ENCODE assay signal across 10 cellular contexts in the genomic region with DNA sequence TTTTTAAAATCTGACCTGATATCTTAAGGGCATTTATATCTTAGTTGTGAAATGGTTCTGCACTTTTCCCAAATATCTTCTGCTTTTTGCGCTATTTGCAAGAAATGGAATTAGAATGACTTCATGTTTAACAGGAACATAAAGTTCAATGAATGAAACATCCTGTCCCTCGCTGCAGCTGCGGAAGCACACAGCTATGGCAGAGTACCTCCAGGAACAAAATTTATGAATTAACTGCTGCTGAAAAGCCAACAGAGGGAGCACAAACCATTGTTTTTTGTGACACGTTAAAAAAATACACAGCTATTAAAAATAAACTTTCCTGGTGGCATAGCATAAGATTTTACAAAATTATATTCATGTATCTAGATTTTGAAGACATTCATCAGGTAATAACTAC.
DNase-seq lines count a peak whose midpoint lies in the region; FAIRE-seq and TF ChIP-seq lines count a peak whose summit lies in the region.
"Had no signal": no experiment of that assay in that cellular context is flagged by ENCODE, and none has a peak within 500 bp of the region (broad histone marks: within the 10 kb centered on the region; RNA-seq: fewer than 3 reads in every experiment).

No MANE protein-coding gene starts in this region.

- H3K4me1 ChIP-seq in astrocyte (ENCODE audit: insufficient read depth, low read length): no peaks in the 10 kb centered on the region
- peaks cover 0 to 9% of the 10 kb centered on the region in 2 donors for H3K4me1 ChIP-seq in right atrium auricular region
- H3K4me1 ChIP-seq in Peyer's patch: no peaks in the 10 kb centered on the region

- H3K9me3 Mint-ChIP-seq in astrocyte (ENCODE audit: unreplicated experiment): peaks cover 11% of the 10 kb centered on the region
- peaks cover 14% of the 10 kb centered on the region for H3K9me3 Mint-ChIP-seq in progenitor cell of endocrine pancreas (ENCODE audit: low read depth)

- H3K79me2 ChIP-seq in astrocyte (ENCODE audit: insufficient read depth, low read length): no peaks in the 10 kb centered on the region

- DNase-seq in HT-29 (ENCODE audit: low spot score) (peak; percentile 2), astrocyte (ENCODE audit: low read depth) (peak; percentile 20), right atrium auricular region (ENCODE audit: low spot score) (no peak), stromal cell of bone marrow (ENCODE audit: low read depth) (peak; percentile 41), progenitor cell of endocrine pancreas (ENCODE audit: low spot score, unreplicated experiment) (no peak), NCI-H1092 treated with DMSO at 0.1 percent for 48 hours (lab: John Stamatoyannopoulos, UW) (no peak), Peyer's patch (no peak), NCI-H187 (lab: John Stamatoyannopoulos, UW) (no peak)
- DNase-seq: T-helper 9 cell had no signal

- no peak overlapping the region for H3K4me2 ChIP-seq in astrocyte (ENCODE audit: low read length)

- H3K27me3 ChIP-seq in astrocyte (ENCODE audit: insufficient read depth, low read length) (no peaks in the 10 kb centered on the region), right atrium auricular region (no peaks in the 10 kb centered on the region), Peyer's patch (no peaks in the 10 kb centered on the region)

- H3K4me3 Mint-ChIP-seq in astrocyte (ENCODE audit: unreplicated experiment): no peak overlapping the region
- H3K4me3 Mint-ChIP-seq in progenitor cell of endocrine pancreas (ENCODE audit: low read depth): no peak overlapping the region

- H2AFZ ChIP-seq in astrocyte (ENCODE audit: low read depth, low read length): no peak overlapping the region

- H3K27ac Mint-ChIP-seq in astrocyte (ENCODE audit: unreplicated experiment) (no peak overlapping the region), progenitor cell of endocrine pancreas (no peak overlapping the region)

- H3K9me3 ChIP-seq in astrocyte (ENCODE audit: insufficient read depth, low read depth, low read length): peaks cover 11% of the 10 kb centered on the region
- peaks cover 0 to 16% of the 10 kb centered on the region in 2 donors for H3K9me3 ChIP-seq in right atrium auricular region
- peaks cover 0 to 11% (median 3%) of the 10 kb centered on the region in 4 donors for H3K9me3 ChIP-seq in Peyer's patch

- no peaks in the 10 kb centered on the region for H3K36me3 Mint-ChIP-seq in astrocyte (ENCODE audit: low read depth, unreplicated experiment)
- H3K36me3 Mint-ChIP-seq in progenitor cell of endocrine pancreas (ENCODE audit: insufficient read depth): peaks cover 4% of the 10 kb centered on the region

- TF ChIP-seq CTCF in astrocyte (IDR thresholded peaks at IDR 0.05; ENCODE audit: insufficient read depth, low read depth, low read length): peak; percentile 43
- peak; percentile 24 to 69 for TF ChIP-seq CTCF in right atrium auricular region (IDR thresholded peaks at IDR 0.05)
- no peak for TF ChIP-seq CTCF in progenitor cell of endocrine pancreas (IDR thresholded peaks at IDR 0.05; ENCODE audit: unreplicated experiment)
- peak in 2 of 6 experiments; percentile 23 to 29 for TF ChIP-seq CTCF in Peyer's patch (IDR thresholded peaks at IDR 0.05)

- no peak for TF ChIP-seq POLR2A in Peyer's patch (IDR thresholded peaks at IDR 0.05)

- no peak overlapping the region for H3K4me3 ChIP-seq in astrocyte (ENCODE audit: insufficient read depth, low read depth, low read length)
- no peak overlapping the region for H3K4me3 ChIP-seq in right atrium auricular region
- H3K4me3 ChIP-seq in Peyer's patch: no peak overlapping the region
- H3K4me3 ChIP-seq: K562 had no signal

- no peak overlapping the region for H3K9ac ChIP-seq in astrocyte (ENCODE audit: low read length)

- peak; percentile 29 for FAIRE-seq in astrocyte (lab: Jason Lieb, UNC)
- FAIRE-seq: K562 had no signal

- H3K36me3 ChIP-seq in astrocyte (ENCODE audit: insufficient read depth, low read length) (no peaks in the 10 kb centered on the region), right atrium auricular region (no peaks in the 10 kb centered on the region), Peyer's patch (no peaks in the 10 kb centered on the region)

- H4K20me1 ChIP-seq in astrocyte (ENCODE audit: insufficient read depth, low read length): no peaks in the 10 kb centered on the region

- H3K27me3 Mint-ChIP-seq in astrocyte (ENCODE audit: low read depth, unreplicated experiment): no peaks in the 10 kb centered on the region
- no peaks in the 10 kb centered on the region for H3K27me3 Mint-ChIP-seq in progenitor cell of endocrine pancreas

- no peaks in the 10 kb centered on the region for H3K4me1 Mint-ChIP-seq in astrocyte (ENCODE audit: low read depth, unreplicated experiment)
- H3K4me1 Mint-ChIP-seq in progenitor cell of endocrine pancreas (ENCODE audit: low read depth): peaks cover 1% of the 10 kb centered on the region

- H3K27ac ChIP-seq in astrocyte (ENCODE audit: low read depth, low read length) (no peak overlapping the region), right atrium auricular region (no peak overlapping the region), Peyer's patch (no peak overlapping the region)

Comparison
In these comparisons a context has a peak if more than half of its experiments do, and no peak if none do; other contexts are left out.
1. DNase-seq: peak in HT-29 (single experiment), astrocyte (single experiment) and stromal cell of bone marrow (single experiment); none in right atrium auricular region (single experiment), progenitor cell of endocrine pancreas (single experiment), NCI-H1092 treated with DMSO at 0.1 percent for 48 hours (single experiment), Peyer's patch (0 of 3) and NCI-H187 (0 of 2).